ENCODE assay signal across 2 cellular contexts in the genomic region with DNA sequence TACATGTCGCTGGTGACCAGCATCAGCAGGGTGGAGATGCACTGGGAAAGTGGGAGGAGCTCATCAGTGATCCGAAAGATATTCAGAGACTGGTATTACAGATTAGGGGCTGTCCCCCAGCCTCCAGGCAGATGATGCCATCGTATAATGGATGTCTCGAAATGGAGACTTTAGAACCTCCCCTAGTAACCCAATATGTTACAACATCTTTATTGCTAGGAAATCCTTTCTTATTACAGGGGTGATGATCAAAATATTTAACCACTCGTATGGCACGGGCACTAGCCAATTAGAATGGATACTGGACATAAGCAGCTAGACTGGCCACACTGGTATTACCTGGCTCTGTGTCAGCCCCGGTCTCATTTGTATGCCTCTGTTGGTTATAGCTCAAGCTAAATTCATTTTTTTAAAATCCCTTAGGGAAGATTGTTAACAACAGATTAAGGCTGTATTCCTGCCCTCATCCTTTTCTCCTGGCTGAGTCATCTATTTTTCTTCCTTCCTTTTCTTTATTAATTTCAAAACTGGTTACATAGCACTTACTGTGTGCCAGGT.
TF ChIP-seq lines count a peak whose summit lies in the region.

No MANE protein-coding gene starts in this region.

TF ChIP-seq in SK-N-SH, 30 proteins besides CTCF, POLR2A, EP300 and RAD21:
- TF ChIP-seq, protein P1, sequence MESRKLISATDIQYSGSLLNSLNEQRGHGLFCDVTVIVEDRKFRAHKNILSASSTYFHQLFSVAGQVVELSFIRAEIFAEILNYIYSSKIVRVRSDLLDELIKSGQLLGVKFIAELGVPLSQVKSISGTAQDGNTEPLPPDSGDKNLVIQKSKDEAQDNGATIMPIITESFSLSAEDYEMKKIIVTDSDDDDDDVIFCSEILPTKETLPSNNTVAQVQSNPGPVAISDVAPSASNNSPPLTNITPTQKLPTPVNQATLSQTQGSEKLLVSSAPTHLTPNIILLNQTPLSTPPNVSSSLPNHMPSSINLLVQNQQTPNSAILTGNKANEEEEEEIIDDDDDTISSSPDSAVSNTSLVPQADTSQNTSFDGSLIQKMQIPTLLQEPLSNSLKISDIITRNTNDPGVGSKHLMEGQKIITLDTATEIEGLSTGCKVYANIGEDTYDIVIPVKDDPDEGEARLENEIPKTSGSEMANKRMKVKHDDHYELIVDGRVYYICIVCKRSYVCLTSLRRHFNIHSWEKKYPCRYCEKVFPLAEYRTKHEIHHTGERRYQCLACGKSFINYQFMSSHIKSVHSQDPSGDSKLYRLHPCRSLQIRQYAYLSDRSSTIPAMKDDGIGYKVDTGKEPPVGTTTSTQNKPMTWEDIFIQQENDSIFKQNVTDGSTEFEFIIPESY (IDR thresholded peaks at IDR 0.05; ENCODE audit: borderline replicate concordance, low read depth), result no peak
- TF ChIP-seq, protein P2, sequence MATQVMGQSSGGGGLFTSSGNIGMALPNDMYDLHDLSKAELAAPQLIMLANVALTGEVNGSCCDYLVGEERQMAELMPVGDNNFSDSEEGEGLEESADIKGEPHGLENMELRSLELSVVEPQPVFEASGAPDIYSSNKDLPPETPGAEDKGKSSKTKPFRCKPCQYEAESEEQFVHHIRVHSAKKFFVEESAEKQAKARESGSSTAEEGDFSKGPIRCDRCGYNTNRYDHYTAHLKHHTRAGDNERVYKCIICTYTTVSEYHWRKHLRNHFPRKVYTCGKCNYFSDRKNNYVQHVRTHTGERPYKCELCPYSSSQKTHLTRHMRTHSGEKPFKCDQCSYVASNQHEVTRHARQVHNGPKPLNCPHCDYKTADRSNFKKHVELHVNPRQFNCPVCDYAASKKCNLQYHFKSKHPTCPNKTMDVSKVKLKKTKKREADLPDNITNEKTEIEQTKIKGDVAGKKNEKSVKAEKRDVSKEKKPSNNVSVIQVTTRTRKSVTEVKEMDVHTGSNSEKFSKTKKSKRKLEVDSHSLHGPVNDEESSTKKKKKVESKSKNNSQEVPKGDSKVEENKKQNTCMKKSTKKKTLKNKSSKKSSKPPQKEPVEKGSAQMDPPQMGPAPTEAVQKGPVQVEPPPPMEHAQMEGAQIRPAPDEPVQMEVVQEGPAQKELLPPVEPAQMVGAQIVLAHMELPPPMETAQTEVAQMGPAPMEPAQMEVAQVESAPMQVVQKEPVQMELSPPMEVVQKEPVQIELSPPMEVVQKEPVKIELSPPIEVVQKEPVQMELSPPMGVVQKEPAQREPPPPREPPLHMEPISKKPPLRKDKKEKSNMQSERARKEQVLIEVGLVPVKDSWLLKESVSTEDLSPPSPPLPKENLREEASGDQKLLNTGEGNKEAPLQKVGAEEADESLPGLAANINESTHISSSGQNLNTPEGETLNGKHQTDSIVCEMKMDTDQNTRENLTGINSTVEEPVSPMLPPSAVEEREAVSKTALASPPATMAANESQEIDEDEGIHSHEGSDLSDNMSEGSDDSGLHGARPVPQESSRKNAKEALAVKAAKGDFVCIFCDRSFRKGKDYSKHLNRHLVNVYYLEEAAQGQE (IDR thresholded peaks at IDR 0.05; ENCODE audit: low read depth, low read length), result no peak
- no peak for TF ChIP-seq SIN3A (IDR thresholded peaks at IDR 0.05; ENCODE audit: borderline replicate concordance, low read depth, low read length)
- TF ChIP-seq JUND (IDR thresholded peaks at IDR 0.05), result no peak
- TF ChIP-seq MEF2A (IDR thresholded peaks at IDR 0.05; ENCODE audit: borderline replicate concordance, low read depth), result no peak
- TF ChIP-seq, protein P3, sequence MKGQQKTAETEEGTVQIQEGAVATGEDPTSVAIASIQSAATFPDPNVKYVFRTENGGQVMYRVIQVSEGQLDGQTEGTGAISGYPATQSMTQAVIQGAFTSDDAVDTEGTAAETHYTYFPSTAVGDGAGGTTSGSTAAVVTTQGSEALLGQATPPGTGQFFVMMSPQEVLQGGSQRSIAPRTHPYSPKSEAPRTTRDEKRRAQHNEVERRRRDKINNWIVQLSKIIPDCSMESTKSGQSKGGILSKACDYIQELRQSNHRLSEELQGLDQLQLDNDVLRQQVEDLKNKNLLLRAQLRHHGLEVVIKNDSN (IDR thresholded peaks at IDR 0.05; ENCODE audit: borderline replicate concordance, low read depth), result no peak
- no peak for TF ChIP-seq EZH2phosphoT487 (IDR thresholded peaks at IDR 0.05; ENCODE audit: borderline replicate concordance, low read depth)
- TF ChIP-seq, protein P4, sequence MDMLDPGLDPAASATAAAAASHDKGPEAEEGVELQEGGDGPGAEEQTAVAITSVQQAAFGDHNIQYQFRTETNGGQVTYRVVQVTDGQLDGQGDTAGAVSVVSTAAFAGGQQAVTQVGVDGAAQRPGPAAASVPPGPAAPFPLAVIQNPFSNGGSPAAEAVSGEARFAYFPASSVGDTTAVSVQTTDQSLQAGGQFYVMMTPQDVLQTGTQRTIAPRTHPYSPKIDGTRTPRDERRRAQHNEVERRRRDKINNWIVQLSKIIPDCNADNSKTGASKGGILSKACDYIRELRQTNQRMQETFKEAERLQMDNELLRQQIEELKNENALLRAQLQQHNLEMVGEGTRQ (IDR thresholded peaks at IDR 0.05; ENCODE audit: borderline replicate concordance, low read depth, low read length), result no peak
TF ChIP-seq in SK-N-SH: peak in this region for 0.

TF ChIP-seq in SK-N-SH treated with all-trans-retinoic acid at 6 μM for 48 hours, 23 proteins besides CTCF, POLR2A, EP300 and RAD21:
- no peak for TF ChIP-seq ISL1 (CRISPR knock-in tag; IDR thresholded peaks at IDR 0.05)
- TF ChIP-seq, protein P5, sequence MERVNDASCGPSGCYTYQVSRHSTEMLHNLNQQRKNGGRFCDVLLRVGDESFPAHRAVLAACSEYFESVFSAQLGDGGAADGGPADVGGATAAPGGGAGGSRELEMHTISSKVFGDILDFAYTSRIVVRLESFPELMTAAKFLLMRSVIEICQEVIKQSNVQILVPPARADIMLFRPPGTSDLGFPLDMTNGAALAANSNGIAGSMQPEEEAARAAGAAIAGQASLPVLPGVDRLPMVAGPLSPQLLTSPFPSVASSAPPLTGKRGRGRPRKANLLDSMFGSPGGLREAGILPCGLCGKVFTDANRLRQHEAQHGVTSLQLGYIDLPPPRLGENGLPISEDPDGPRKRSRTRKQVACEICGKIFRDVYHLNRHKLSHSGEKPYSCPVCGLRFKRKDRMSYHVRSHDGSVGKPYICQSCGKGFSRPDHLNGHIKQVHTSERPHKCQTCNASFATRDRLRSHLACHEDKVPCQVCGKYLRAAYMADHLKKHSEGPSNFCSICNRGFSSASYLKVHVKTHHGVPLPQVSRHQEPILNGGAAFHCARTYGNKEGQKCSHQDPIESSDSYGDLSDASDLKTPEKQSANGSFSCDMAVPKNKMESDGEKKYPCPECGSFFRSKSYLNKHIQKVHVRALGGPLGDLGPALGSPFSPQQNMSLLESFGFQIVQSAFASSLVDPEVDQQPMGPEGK (CRISPR knock-in tag; IDR thresholded peaks at IDR 0.05; ENCODE audit: borderline replicate concordance), result no peak
- TF ChIP-seq RARB (CRISPR knock-in tag; IDR thresholded peaks at IDR 0.05), result no peak
- TF ChIP-seq TCF4 (CRISPR knock-in tag; IDR thresholded peaks at IDR 0.05; ENCODE audit: borderline replicate concordance), result no peak
- TF ChIP-seq, protein P6, sequence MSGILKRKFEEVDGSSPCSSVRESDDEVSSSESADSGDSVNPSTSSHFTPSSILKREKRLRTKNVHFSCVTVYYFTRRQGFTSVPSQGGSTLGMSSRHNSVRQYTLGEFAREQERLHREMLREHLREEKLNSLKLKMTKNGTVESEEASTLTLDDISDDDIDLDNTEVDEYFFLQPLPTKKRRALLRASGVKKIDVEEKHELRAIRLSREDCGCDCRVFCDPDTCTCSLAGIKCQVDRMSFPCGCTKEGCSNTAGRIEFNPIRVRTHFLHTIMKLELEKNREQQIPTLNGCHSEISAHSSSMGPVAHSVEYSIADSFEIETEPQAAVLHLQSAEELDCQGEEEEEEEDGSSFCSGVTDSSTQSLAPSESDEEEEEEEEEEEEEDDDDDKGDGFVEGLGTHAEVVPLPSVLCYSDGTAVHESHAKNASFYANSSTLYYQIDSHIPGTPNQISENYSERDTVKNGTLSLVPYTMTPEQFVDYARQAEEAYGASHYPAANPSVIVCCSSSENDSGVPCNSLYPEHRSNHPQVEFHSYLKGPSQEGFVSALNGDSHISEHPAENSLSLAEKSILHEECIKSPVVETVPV (CRISPR knock-in tag; IDR thresholded peaks at IDR 0.05), result no peak
- TF ChIP-seq, protein P7, sequence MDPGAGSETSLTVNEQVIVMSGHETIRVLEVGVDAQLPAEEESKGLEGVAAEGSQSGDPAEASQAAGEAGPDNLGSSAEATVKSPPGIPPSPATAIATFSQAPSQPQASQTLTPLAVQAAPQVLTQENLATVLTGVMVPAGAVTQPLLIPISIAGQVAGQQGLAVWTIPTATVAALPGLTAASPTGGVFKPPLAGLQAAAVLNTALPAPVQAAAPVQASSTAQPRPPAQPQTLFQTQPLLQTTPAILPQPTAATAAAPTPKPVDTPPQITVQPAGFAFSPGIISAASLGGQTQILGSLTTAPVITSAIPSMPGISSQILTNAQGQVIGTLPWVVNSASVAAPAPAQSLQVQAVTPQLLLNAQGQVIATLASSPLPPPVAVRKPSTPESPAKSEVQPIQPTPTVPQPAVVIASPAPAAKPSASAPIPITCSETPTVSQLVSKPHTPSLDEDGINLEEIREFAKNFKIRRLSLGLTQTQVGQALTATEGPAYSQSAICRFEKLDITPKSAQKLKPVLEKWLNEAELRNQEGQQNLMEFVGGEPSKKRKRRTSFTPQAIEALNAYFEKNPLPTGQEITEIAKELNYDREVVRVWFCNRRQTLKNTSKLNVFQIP (CRISPR knock-in tag; IDR thresholded peaks at IDR 0.05; ENCODE audit: borderline replicate concordance, low read depth), result no peak
- TF ChIP-seq ZFP3 (CRISPR knock-in tag; IDR thresholded peaks at IDR 0.05), result no peak
- TF ChIP-seq PPARA (CRISPR knock-in tag; IDR thresholded peaks at IDR 0.05; ENCODE audit: borderline replicate concordance), result no peak
- no peak for TF ChIP-seq OSR1 (CRISPR knock-in tag; IDR thresholded peaks at IDR 0.05)
- no peak for TF ChIP-seq BACH2 (CRISPR knock-in tag; IDR thresholded peaks at IDR 0.05; ENCODE audit: borderline replicate concordance)
- TF ChIP-seq CSDC2 (CRISPR knock-in tag; IDR thresholded peaks at IDR 0.05), result no peak
- TF ChIP-seq ESRRG (CRISPR knock-in tag; IDR thresholded peaks at IDR 0.05), result no peak
- TF ChIP-seq, protein P8, sequence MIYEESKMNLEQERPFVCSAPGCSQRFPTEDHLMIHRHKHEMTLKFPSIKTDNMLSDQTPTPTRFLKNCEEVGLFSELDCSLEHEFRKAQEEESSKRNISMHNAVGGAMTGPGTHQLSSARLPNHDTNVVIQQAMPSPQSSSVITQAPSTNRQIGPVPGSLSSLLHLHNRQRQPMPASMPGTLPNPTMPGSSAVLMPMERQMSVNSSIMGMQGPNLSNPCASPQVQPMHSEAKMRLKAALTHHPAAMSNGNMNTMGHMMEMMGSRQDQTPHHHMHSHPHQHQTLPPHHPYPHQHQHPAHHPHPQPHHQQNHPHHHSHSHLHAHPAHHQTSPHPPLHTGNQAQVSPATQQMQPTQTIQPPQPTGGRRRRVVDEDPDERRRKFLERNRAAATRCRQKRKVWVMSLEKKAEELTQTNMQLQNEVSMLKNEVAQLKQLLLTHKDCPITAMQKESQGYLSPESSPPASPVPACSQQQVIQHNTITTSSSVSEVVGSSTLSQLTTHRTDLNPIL (CRISPR knock-in tag; IDR thresholded peaks at IDR 0.05; ENCODE audit: low read depth), result no peak
- no peak for TF ChIP-seq ZNF70 (CRISPR knock-in tag; IDR thresholded peaks at IDR 0.05)
- no peak for TF ChIP-seq ZNF8 (CRISPR knock-in tag; IDR thresholded peaks at IDR 0.05)
